18 cellular contexts compared by ENCODE assay signal in genomic region chr10:4946349-4946717, GRCh38. TPM values are rescaled to one million over a fixed set of nuclear protein-coding genes. Genes with fewer than 3 reads are reported as not detected.
"Had no signal": no experiment of that assay in that cellular context is flagged by ENCODE, and none has a peak within 500 bp of the region (broad histone marks: within the 10 kb centered on the region; RNA-seq: fewer than 3 reads in every experiment).

No MANE protein-coding gene starts in this region.

- H3K9me3 ChIP-seq: colonic mucosa had no signal

- H3K36me3 ChIP-seq: colonic mucosa had no signal

- H3K4me1 ChIP-seq: colonic mucosa had no signal

- ATAC-seq: activated CD8-positive, alpha-beta memory T cell treated with anti-CD3 and anti-CD28 coated beads, Interleukin-2, amount 10 ng/mL, durations not matched to agents 7 days and 5 days; naive thymus-derived CD4-positive, alpha-beta T cell had no signal

- H3K4me1 Mint-ChIP-seq: activated CD8-positive, alpha-beta memory T cell treated with anti-CD3 and anti-CD28 coated beads, Interleukin-2, amount 10 ng/mL, durations not matched to agents 7 days and 5 days; activated naive CD8-positive, alpha-beta T cell treated with anti-CD3 and anti-CD28 coated beads for 36 hours; naive thymus-derived CD4-positive, alpha-beta T cell had no signal

- H3K27me3 ChIP-seq: colonic mucosa had no signal

- H3K27me3 Mint-ChIP-seq: activated naive CD8-positive, alpha-beta T cell treated with anti-CD3 and anti-CD28 coated beads for 36 hours; activated T-cell treated with anti-CD3 and anti-CD28 coated beads, Interleukin-2, amount 50 U/mL, for 24 hours; type B pancreatic cell had no signal

- H3K9me3 Mint-ChIP-seq: activated naive CD8-positive, alpha-beta T cell treated with anti-CD3 and anti-CD28 coated beads for 36 hours; activated T-cell treated with anti-CD3 and anti-CD28 coated beads, Interleukin-2, amount 50 U/mL, for 24 hours; T-helper 2 cell treated with Interferon-gamma antibody and Interleukin-4, amounts not matched to agents 5 μg/mL and 100 μg/mL, for 36 hours had no signal

- H3K27ac Mint-ChIP-seq: activated CD8-positive, alpha-beta memory T cell treated with anti-CD3 and anti-CD28 coated beads, Interleukin-2, amount 10 ng/mL, durations not matched to agents 7 days and 5 days; activated naive CD8-positive, alpha-beta T cell treated with anti-CD3 and anti-CD28 coated beads for 36 hours; activated T-cell treated with anti-CD3 and anti-CD28 coated beads, Interleukin-2, amount 50 U/mL, for 24 hours; naive thymus-derived CD4-positive, alpha-beta T cell; T-helper 2 cell treated with Interferon-gamma antibody and Interleukin-4, amounts not matched to agents 5 μg/mL and 100 μg/mL, for 36 hours; type B pancreatic cell had no signal

- H3K4me3 ChIP-seq: colonic mucosa, lung had no signal

- H3K4me3 Mint-ChIP-seq: activated CD8-positive, alpha-beta memory T cell treated with anti-CD3 and anti-CD28 coated beads, Interleukin-2, amount 10 ng/mL, durations not matched to agents 7 days and 5 days; activated naive CD8-positive, alpha-beta T cell treated with anti-CD3 and anti-CD28 coated beads for 36 hours; activated T-cell treated with anti-CD3 and anti-CD28 coated beads, Interleukin-2, amount 50 U/mL, for 24 hours; naive thymus-derived CD4-positive, alpha-beta T cell; T-helper 2 cell treated with Interferon-gamma antibody and Interleukin-4, amounts not matched to agents 5 μg/mL and 100 μg/mL, for 36 hours; type B pancreatic cell had no signal

- H3K36me3 Mint-ChIP-seq: activated CD8-positive, alpha-beta memory T cell treated with anti-CD3 and anti-CD28 coated beads, Interleukin-2, amount 10 ng/mL, durations not matched to agents 7 days and 5 days; type B pancreatic cell had no signal

- DNase-seq: activated CD4-positive, alpha-beta T cell treated with anti-CD3 and anti-CD28 coated beads for 1 hour; activated CD4-positive, alpha-beta T cell treated with anti-CD3 and anti-CD28 coated beads, Interleukin-2, amount 50 U/mL, for 48 hours; activated CD8-positive, alpha-beta memory T cell treated with anti-CD3 and anti-CD28 coated beads, Interleukin-2, amount 10 ng/mL, durations not matched to agents 7 days and 5 days; activated effector memory CD4-positive, alpha-beta T cell treated with anti-CD3 and anti-CD28 coated beads, Interleukin-2, amount 50 U/mL, for 16 hours; activated naive CD8-positive, alpha-beta T cell treated with anti-CD3 and anti-CD28 coated beads for 36 hours; activated T-cell treated with anti-CD3 and anti-CD28 coated beads, Interleukin-2, amount 50 U/mL, for 24 hours; caudate nucleus; colonic mucosa; effector CD4-positive, alpha-beta T cell; hypothalamus; naive thymus-derived CD4-positive, alpha-beta T cell; retina; stimulated activated CD4-positive, alpha-beta T cell treated with anti-CD3 and anti-CD28 coated beads, Interleukin-15, amount 100 ng/mL, for 24 hours; stimulated activated CD4-positive, alpha-beta T cell treated with anti-CD3 and anti-CD28 coated beads, Interleukin-4, amount 100 ng/mL, for 4 hours; SW 1271 had no signal

RNA-seq across cellular contexts. Expression of gene AKR1C1, which starts 16.9 kb away (rescaled TPM):
- polyA plus RNA-seq: naive thymus-derived CD4-positive, alpha-beta T cell had no signal

RNA-seq across cellular contexts. Expression of gene AKR1C2, which starts 57.3 kb away (rescaled TPM):
- total RNA-seq: activated CD8-positive, alpha-beta memory T cell treated with anti-CD3 and anti-CD28 coated beads, Interleukin-2, amount 10 ng/mL, durations not matched to agents 7 days and 5 days; activated naive CD8-positive, alpha-beta T cell treated with anti-CD3 and anti-CD28 coated beads for 36 hours had no signal
- polyA plus RNA-seq: naive thymus-derived CD4-positive, alpha-beta T cell had no signal
